8 cellular contexts compared by ENCODE assay signal in genomic region chr18:74342416-74343043, GRCh38. TPM values are rescaled to one million over a fixed set of nuclear protein-coding genes. Genes with fewer than 3 reads are reported as not detected.
DNase-seq lines count a peak whose midpoint lies in the region; TF ChIP-seq lines count a peak whose summit lies in the region.

No MANE protein-coding gene starts in this region.

- no peak for TF ChIP-seq POLR2A in erythroblast (IDR thresholded peaks at IDR 0.05; ENCODE audit: low read length)

- H3K79me2 ChIP-seq in Karpas-422 (ENCODE audit: low read length) = no peaks in the 10 kb centered on the region

- H3K9me3 ChIP-seq in Karpas-422 (ENCODE audit: low read length) = no peaks in the 10 kb centered on the region
- H3K9me3 ChIP-seq in SJCRH30 (replicated peaks) = no peaks in the 10 kb centered on the region

- H3K36me3 ChIP-seq in Karpas-422 (ENCODE audit: insufficient read depth, low read length) (no peaks in the 10 kb centered on the region), SJCRH30 (no peaks in the 10 kb centered on the region)

- no peak overlapping the region for H3K9ac ChIP-seq in Karpas-422 (ENCODE audit: low read length)

- H4K20me1 ChIP-seq in Karpas-422 (ENCODE audit: insufficient read depth, low read depth, low read length) = no peaks in the 10 kb centered on the region

- no peaks in the 10 kb centered on the region for H3K9me2 ChIP-seq in Karpas-422 (replicated peaks; ENCODE audit: insufficient read depth, low read length)

- H3K27ac Mint-ChIP-seq in osteocyte (ENCODE audit: unreplicated experiment) = no peak overlapping the region

- H3K9me3 Mint-ChIP-seq in osteocyte (ENCODE audit: unreplicated experiment) = no peaks in the 10 kb centered on the region

- no peak overlapping the region for H3K4me3 Mint-ChIP-seq in osteocyte (ENCODE audit: unreplicated experiment)

- peak; percentile 71 for TF ChIP-seq CTCF in osteocyte (IDR thresholded peaks at IDR 0.05)

- no peak overlapping the region for H2AFZ ChIP-seq in Karpas-422 (ENCODE audit: low read length)

- no peaks in the 10 kb centered on the region for H3K27me3 ChIP-seq in Karpas-422 (ENCODE audit: low read length)
- H3K27me3 ChIP-seq in SJCRH30 = no peaks in the 10 kb centered on the region

- H3K4me2 ChIP-seq in Karpas-422 (ENCODE audit: low read depth, low read length, poor library complexity, severe bottlenecking) = no peak overlapping the region

- H3K4me1 ChIP-seq in Karpas-422 (ENCODE audit: low read length) = no peaks in the 10 kb centered on the region
- no peaks in the 10 kb centered on the region for H3K4me1 ChIP-seq in SJCRH30

- H3K27me3 Mint-ChIP-seq in osteocyte (ENCODE audit: unreplicated experiment) = peaks cover 47% of the 10 kb centered on the region

- H3K27ac ChIP-seq in Karpas-422 (ENCODE audit: low read length) (no peak overlapping the region), SJCRH30 (no peak overlapping the region)

- H3K36me3 Mint-ChIP-seq in osteocyte (ENCODE audit: unreplicated experiment) = no peaks in the 10 kb centered on the region

- peak; percentile 48 for DNase-seq in NOMO-1 treated with DMSO at 0.1 percent for 48 hours (lab: John Stamatoyannopoulos, UW; ENCODE audit: unreplicated experiment)
- DNase-seq in NOMO-1 treated with dmso at 0.1 percent for 144 hours (lab: John Stamatoyannopoulos, UW; ENCODE audit: unreplicated experiment) = no peak
- DNase-seq in Karpas-422 = peak; percentile 83
- peak; percentile 9 to 42 for DNase-seq in SJCRH30
- DNase-seq in erythroblast (lab: John Stamatoyannopoulos, UW) = peak; percentile 89 to 92
- DNase-seq in osteocyte (ENCODE audit: extremely low spot score, unreplicated experiment) = no peak
- DNase-seq in GOT3 (lab: John Stamatoyannopoulos, UW) = no peak
- DNase-seq in HPDE6-E6E7 (ENCODE audit: extremely low spot score) = no peak

- H3K4me3 ChIP-seq in Karpas-422 (ENCODE audit: low read length) = no peak overlapping the region
- no peak overlapping the region for H3K4me3 ChIP-seq in SJCRH30

- H3K4me1 Mint-ChIP-seq in osteocyte (ENCODE audit: unreplicated experiment) = no peaks in the 10 kb centered on the region

RNA-seq across cellular contexts. Expression of gene C18orf63, which starts 26.9 kb away (rescaled TPM):
- not detected in 2 replicates for total RNA-seq in Karpas-422 (2014; rRNA removed; shearing (Covaris generic); ENCODE audit: low replicate concordance)
- not detected in 2 replicates for total RNA-seq in SJCRH30 (2014; rRNA removed; shearing (Covaris generic))
- total RNA-seq in osteocyte = not detected in 2 replicates

RNA-seq across cellular contexts. Expression of gene CYB5A, which starts 50.8 kb away (rescaled TPM):
- 43.5 and 50.9 TPM in 2 replicates for total RNA-seq in Karpas-422 (2014; rRNA removed; shearing (Covaris generic); ENCODE audit: low replicate concordance)
- 39.4 and 42.4 TPM in 2 replicates for total RNA-seq in SJCRH30 (2014; rRNA removed; shearing (Covaris generic))
- 28.2 and 33.2 TPM in 2 replicates for total RNA-seq in osteocyte

Comparison
In these comparisons a context has a peak if more than half of its experiments do, and no peak if none do; other contexts are left out.
1. DNase-seq: peak in NOMO-1 treated with DMSO at 0.1 percent for 48 hours (single experiment), Karpas-422 (single experiment), SJCRH30 (2 of 2) and erythroblast (2 of 2); none in NOMO-1 treated with dmso at 0.1 percent for 144 hours (single experiment), osteocyte (single experiment), GOT3 (single experiment) and HPDE6-E6E7 (single experiment).